16 cellular contexts compared by ENCODE assay signal in genomic region chr3:37962906-37963486, GRCh38. TPM values are rescaled to one million over a fixed set of nuclear protein-coding genes. Genes with fewer than 3 reads are reported as not detected.
DNase-seq lines count a peak whose midpoint lies in the region; ATAC-seq, FAIRE-seq and TF ChIP-seq lines count a peak whose summit lies in the region.
"Had no signal": no experiment of that assay in that cellular context is flagged by ENCODE, and none has a peak within 500 bp of the region (broad histone marks: within the 10 kb centered on the region; RNA-seq: fewer than 3 reads in every experiment).

No MANE protein-coding gene starts in this region.

- H2BK12ac ChIP-seq in H1 (ENCODE audit: low read depth, low read length) (no peak overlapping the region), mesenchymal stem cell (ENCODE audit: low read length in 2 of 2) (peak overlapping the region in 1 of 2 experiments; percentile 37)

- intact Hi-C loops in activated CD4-positive, alpha-beta T cell treated with anti-CD3 and anti-CD28 coated beads, Interleukin-2, amount 10 ng/mL, durations not matched to agents 24 days and 14 days (cut with micrococcal nuclease): no loop called here

- H4K91ac ChIP-seq in H1 (replicated peaks; ENCODE audit: insufficient read length, low read length) (no peak overlapping the region), mesenchymal stem cell (ENCODE audit: low read length) (peak overlapping the region; percentile 31)

- H3K4ac ChIP-seq in H1 (replicated peaks; ENCODE audit: insufficient read length, low read depth, low read length) (no peak overlapping the region), mesenchymal stem cell (ENCODE audit: low read depth in 1 of 2, low read length in 2 of 2) (peak overlapping the region in 1 of 2 experiments; percentile 70)

- H3K79me2 ChIP-seq in H1 (ENCODE audit: control insufficient read depth in 1 of 2, insufficient read depth in 2 of 2, low read length in 2 of 2): no peaks in the 10 kb centered on the region

- no peak overlapping the region for H3K18ac ChIP-seq in H1 (ENCODE audit: extremely low read depth, low read length)
- no peak overlapping the region for H3K18ac ChIP-seq in mesenchymal stem cell (ENCODE audit: low read depth in 1 of 2, low read length in 2 of 2)

- no peaks in the 10 kb centered on the region for H3K36me3 Mint-ChIP-seq in activated CD4-positive, alpha-beta T cell treated with anti-CD3 and anti-CD28 coated beads, Interleukin-2, amount 10 ng/mL, durations not matched to agents 24 days and 14 days (ENCODE audit: low read depth)
- H3K36me3 Mint-ChIP-seq: natural killer cell treated with Interleukin-12 subunit alpha and Interleukin-12 subunit beta and Interleukin-15 and Interleukin-18, amount 100 ng/mL, for 72 hours had no signal

- TF ChIP-seq CTCF in H1 (IDR thresholded peaks at IDR 0.05; ENCODE audit: control extremely low read depth in 1 of 3, insufficient read depth in 1 of 3, low read depth in 1 of 3, low read length in 3 of 3) (no peak), upper lobe of left lung (IDR thresholded peaks at IDR 0.05) (no peak)

- no peak overlapping the region for H2AK5ac ChIP-seq in H1 (ENCODE audit: low read depth, low read length)
- peak overlapping the region; percentile 43 for H2AK5ac ChIP-seq in mesenchymal stem cell (ENCODE audit: low read length, severe bottlenecking)

- POLR2A ChIA-PET in H1 (lab: Charles Lee; ENCODE audit: partially characterized antibody): no interaction called here

- H3K4me1 ChIP-seq in H1 (replicated peaks in 1 of 4; ENCODE audit: control insufficient read depth in 3 of 4, insufficient read depth in 4 of 4, low read length in 3 of 4) (peaks cover 0 to 14% (median 11%) of the 10 kb centered on the region in 4 experiments; a peak in 2 of 7 replicates), mesenchymal stem cell (ENCODE audit: control insufficient read depth, insufficient read depth, low read depth, low read length) (peaks cover 18% of the 10 kb centered on the region), upper lobe of left lung (peaks cover 20 to 25% (median 21%) of the 10 kb centered on the region in 4 donors), HAP-1 (no peaks in the 10 kb centered on the region; the same call in 1 of the 2 replicates)

- H2BK5ac ChIP-seq in H1 (ENCODE audit: low read depth, low read length) (no peak overlapping the region; the same call in 1 of the 2 replicates), mesenchymal stem cell (ENCODE audit: low read depth, low read length, poor library complexity, severe bottlenecking) (no peak overlapping the region)

- in situ Hi-C loops in HAP-1 (cut with MboI; ENCODE audit: low sequenced_read_pairs): no loop called here

- H4K8ac ChIP-seq in H1 (ENCODE audit: extremely low read depth, insufficient read depth, low read length): no peak overlapping the region
- peak overlapping the region; percentile 14 for H4K8ac ChIP-seq in mesenchymal stem cell (ENCODE audit: low read length)

- DNase-seq in NCI-H526 treated with DMSO at 0.1 percent for 48 hours (lab: John Stamatoyannopoulos, UW): peak; percentile 3
- no peak for DNase-seq in H1 (ENCODE audit: low read depth in 1 of 2, low spot score in 2 of 2)
- no peak for DNase-seq in mesenchymal stem cell
- no peak for DNase-seq in upper lobe of left lung
- no peak for DNase-seq in activated CD4-positive, alpha-beta T cell treated with anti-CD3 and anti-CD28 coated beads, Interleukin-2, amount 10 ng/mL, durations not matched to agents 24 days and 14 days
- DNase-seq in HAP-1 (ENCODE audit: low spot score in 2 of 2): no peak
- no peak for DNase-seq in NCI-H2029 treated with DMSO at 0.1 percent for 48 hours (lab: John Stamatoyannopoulos, UW)
- DNase-seq: activated CD4-positive, alpha-beta T cell treated with anti-CD3 and anti-CD28 coated beads, Interleukin-2, amount 50 U/mL, for 4 hours; activated effector memory CD4-positive, alpha-beta T cell treated with Interleukin-2 at 50 U/mL for 16 hours; NCI-H187 treated with DMSO at 0.1 percent for 48 hours; NCI-H82 had no signal

- H3K27me3 ChIP-seq in H1 (replicated peaks in 1 of 4; ENCODE audit: control insufficient read depth in 3 of 4, extremely low read depth in 1 of 4, insufficient read depth in 3 of 4, low read length in 3 of 4) (no peaks in the 10 kb centered on the region), mesenchymal stem cell (ENCODE audit: control insufficient read depth in 1 of 2, insufficient read depth in 1 of 2, low read length in 2 of 2) (no peaks in the 10 kb centered on the region), upper lobe of left lung (no peaks in the 10 kb centered on the region), HAP-1 (ENCODE audit: low read depth) (no peaks in the 10 kb centered on the region)
- H3K27me3 ChIP-seq: cardiac muscle cell had no signal

- no peak overlapping the region for H3K27ac Mint-ChIP-seq in activated CD4-positive, alpha-beta T cell treated with anti-CD3 and anti-CD28 coated beads, Interleukin-2, amount 10 ng/mL, durations not matched to agents 24 days and 14 days
- H3K27ac Mint-ChIP-seq: natural killer cell treated with Interleukin-12 subunit alpha and Interleukin-12 subunit beta and Interleukin-15 and Interleukin-18, amount 100 ng/mL, for 72 hours had no signal

- H2BK20ac ChIP-seq in H1 (ENCODE audit: low read length): no peak overlapping the region

- peaks cover 0 to 2% of the 10 kb centered on the region in 2 experiments for H4K20me1 ChIP-seq in H1 (replicated peaks in 1 of 2; ENCODE audit: control insufficient read depth in 1 of 2, insufficient read depth in 2 of 2, low read length in 2 of 2)

- no peaks in the 10 kb centered on the region for H3K23me2 ChIP-seq in H1 (ENCODE audit: low read depth, low read length)

- peak overlapping the region; percentile 69; the same call in 1 of the 2 replicates for H3K27ac ChIP-seq in H1 (ENCODE audit: low read depth, low read length)
- peak overlapping the region; percentile 30 for H3K27ac ChIP-seq in mesenchymal stem cell (ENCODE audit: low read length, poor library complexity, severe bottlenecking)
- peak overlapping the region in 3 of 4 donors; percentile 5 to 49 (median 13) for H3K27ac ChIP-seq in upper lobe of left lung
- H3K27ac ChIP-seq: cardiac muscle cell, KMS-11 had no signal

- no peak overlapping the region for H3K56ac ChIP-seq in H1 (replicated peaks; ENCODE audit: insufficient read length, low read depth, low read length)

- CTCF ChIA-PET in H1 (lab: Charles Lee; ENCODE audit: partially characterized antibody): interaction anchor here (0.7 to 7.2 kb wide), 5 partner anchors 12 to 510 kb away, joined by 3 to 60 read pairs (median 4); no protein-coding TSS in a partner anchor

- no peak overlapping the region for H2AFZ ChIP-seq in H1 (ENCODE audit: low read length)
- H2AFZ ChIP-seq in mesenchymal stem cell (ENCODE audit: low read depth, low read length): no peak overlapping the region

- no peak overlapping the region for H3K4me3 ChIP-seq in H1 (ENCODE audit: extremely low read depth in 1 of 4, insufficient read depth in 2 of 4, low read depth in 3 of 4, low read length in 4 of 4)
- H3K4me3 ChIP-seq in mesenchymal stem cell (ENCODE audit: insufficient read depth in 1 of 2, low read depth in 1 of 2, low read length in 2 of 2): no peak overlapping the region
- no peak overlapping the region for H3K4me3 ChIP-seq in upper lobe of left lung
- no peak overlapping the region for H3K4me3 ChIP-seq in HAP-1
- H3K4me3 ChIP-seq: cardiac muscle cell had no signal

- H2BK120ac ChIP-seq in H1 (replicated peaks; ENCODE audit: low read depth, low read length): no peak overlapping the region
- no peak overlapping the region for H2BK120ac ChIP-seq in mesenchymal stem cell (ENCODE audit: low read depth, low read length)

- no peaks in the 10 kb centered on the region for H3K9me3 ChIP-seq in H1 (ENCODE audit: insufficient read depth in 2 of 2, low read depth in 1 of 2, low read length in 1 of 2)
- no peaks in the 10 kb centered on the region for H3K9me3 ChIP-seq in mesenchymal stem cell (ENCODE audit: control insufficient read depth, low read length)
- no peaks in the 10 kb centered on the region for H3K9me3 ChIP-seq in upper lobe of left lung
- H3K9me3 ChIP-seq in HAP-1: no peaks in the 10 kb centered on the region

- H3K14ac ChIP-seq in H1 (ENCODE audit: insufficient read length): no peak overlapping the region
- no peak overlapping the region for H3K14ac ChIP-seq in mesenchymal stem cell (ENCODE audit: low read length in 2 of 2)

- FAIRE-seq in H1 (lab: Jason Lieb, UNC): no peak
- FAIRE-seq: D721Med had no signal

- WGBS in H1 (ENCODE audit: extremely low coverage in 1 of 2, insufficient coverage in 1 of 2, insufficient read length in 1 of 2, insufficient replicate concordance in 2 of 2, low coverage in 1 of 2, low lambda C conversion rate in 2 of 2, missing lambda C conversion rate in 1 of 2), 2 experiments: 79% methylated on average over 6 of the region's 6 CpGs; no CpG with 5 or more reads in 1 of the 2 experiments
- WGBS in mesenchymal stem cell: 93% methylated on average over 5 of the region's 6 CpGs
- WGBS in upper lobe of left lung, 2 donors: 67 to 70% methylated on average over 6 of the region's 6 CpGs

- H3K4me2 ChIP-seq in H1 (ENCODE audit: insufficient read depth in 1 of 2, low read depth in 2 of 2, low read length in 2 of 2) (no peak overlapping the region; a peak in 1 of 4 replicates), mesenchymal stem cell (ENCODE audit: low read length, poor library complexity, severe bottlenecking) (no peak overlapping the region)
- H3K4me2 ChIP-seq: KMS-11 had no signal

- no peaks in the 10 kb centered on the region for H3K4me1 Mint-ChIP-seq in activated CD4-positive, alpha-beta T cell treated with anti-CD3 and anti-CD28 coated beads, Interleukin-2, amount 10 ng/mL, durations not matched to agents 24 days and 14 days

- no peaks in the 10 kb centered on the region for H3K79me1 ChIP-seq in H1 (ENCODE audit: low read depth, low read length)
- H3K79me1 ChIP-seq in mesenchymal stem cell (replicated peaks; ENCODE audit: low read length, poor library complexity, severe bottlenecking): peaks cover 15% of the 10 kb centered on the region

- TF ChIP-seq POLR2A in H1 (IDR thresholded peaks at IDR 0.05; ENCODE audit: control extremely low read depth in 1 of 2, low read depth in 2 of 2, low read length in 2 of 2): no peak
- no peak for TF ChIP-seq POLR2A in upper lobe of left lung (IDR thresholded peaks at IDR 0.05)

- H3K27me3 Mint-ChIP-seq in activated CD4-positive, alpha-beta T cell treated with anti-CD3 and anti-CD28 coated beads, Interleukin-2, amount 10 ng/mL, durations not matched to agents 24 days and 14 days: peaks cover 2% of the 10 kb centered on the region

- no peak overlapping the region for H4K5ac ChIP-seq in H1 (ENCODE audit: insufficient read length, low read depth, low read length)

- H2BK15ac ChIP-seq in H1 (ENCODE audit: low read length) (no peak overlapping the region), mesenchymal stem cell (ENCODE audit: low read depth, poor library complexity, severe bottlenecking) (no peak overlapping the region)

- H3K4me3 Mint-ChIP-seq in activated CD4-positive, alpha-beta T cell treated with anti-CD3 and anti-CD28 coated beads, Interleukin-2, amount 10 ng/mL, durations not matched to agents 24 days and 14 days: no peak overlapping the region
- H3K4me3 Mint-ChIP-seq: natural killer cell treated with Interleukin-12 subunit alpha and Interleukin-12 subunit beta and Interleukin-15 and Interleukin-18, amount 100 ng/mL, for 72 hours had no signal

- no peak for TF ChIP-seq RAD21 in H1 (IDR thresholded peaks at IDR 0.05 in 1 of 2, conservative IDR thresholded peaks at IDR 0.05 in 1 of 2; ENCODE audit: low read depth in 2 of 2, low read length in 2 of 2)

- no peak overlapping the region for H3K23ac ChIP-seq in H1 (ENCODE audit: insufficient read length)
- H3K23ac ChIP-seq in mesenchymal stem cell (ENCODE audit: low read length in 2 of 2): no peak overlapping the region

- no peak for TF ChIP-seq EP300 in H1 (IDR thresholded peaks at IDR 0.05; ENCODE audit: borderline replicate concordance in 1 of 2, low read depth in 2 of 2, low read length in 2 of 2)
- TF ChIP-seq EP300 in upper lobe of left lung (IDR thresholded peaks at IDR 0.05): no peak

- no peak for ATAC-seq in upper lobe of left lung (ENCODE audit: low FRiP score in 2 of 2)
- ATAC-seq: esophagus mucosa; natural killer cell treated with Interleukin-12 subunit alpha and Interleukin-12 subunit beta and Interleukin-15 and Interleukin-18, amount 100 ng/mL, for 72 hours had no signal

- no peaks in the 10 kb centered on the region for H3K9me3 Mint-ChIP-seq in activated CD4-positive, alpha-beta T cell treated with anti-CD3 and anti-CD28 coated beads, Interleukin-2, amount 10 ng/mL, durations not matched to agents 24 days and 14 days
- H3K9me3 Mint-ChIP-seq: natural killer cell treated with Interleukin-12 subunit alpha and Interleukin-12 subunit beta and Interleukin-15 and Interleukin-18, amount 100 ng/mL, for 72 hours had no signal

- H3K9ac ChIP-seq in H1 (replicated peaks in 1 of 4; ENCODE audit: extremely low read depth in 1 of 4, low read depth in 3 of 4, low read length in 3 of 4) (no peak overlapping the region; a peak in 1 of 7 replicates), mesenchymal stem cell (ENCODE audit: low read length) (peak overlapping the region; percentile 57)
- H3K9ac ChIP-seq: KMS-11 had no signal

- H3K36me3 ChIP-seq in H1 (ENCODE audit: control insufficient read depth in 2 of 4, insufficient read depth in 4 of 4, low read length in 3 of 4) (no peaks in the 10 kb centered on the region; a peak in 1 of 8 replicates), mesenchymal stem cell (ENCODE audit: control insufficient read depth in 1 of 2, insufficient read depth in 2 of 2, low read depth in 1 of 2, low read length in 2 of 2) (peaks cover 3 to 18% of the 10 kb centered on the region in 2 experiments), upper lobe of left lung (no peaks in the 10 kb centered on the region), HAP-1 (replicated peaks) (no peaks in the 10 kb centered on the region)
- H3K36me3 ChIP-seq: cardiac muscle cell had no signal

RNA-seq across cellular contexts. Expression of gene VILL, which starts 27.6 kb away (rescaled TPM):
- total RNA-seq in H1 (2021; fragmentation: NEBNext Ultra II Directional; extraction: Animal tissue kit (Norgen Biotek cat#: 25700)): 4.1 and 4.6 TPM in 2 replicates
- polyA plus RNA-seq in H1 (2011; rRNA removed): 4.2 and 7.4 TPM in 2 replicates
- polyA plus RNA-seq in H1 (2011; cell fraction: cytosol; rRNA removed): 5.9 TPM
- 20.0 TPM for polyA plus RNA-seq in H1 (2011; cell fraction: nucleus; rRNA removed)
- polyA plus RNA-seq in H1 (2012, experiment 1 of 2): 2.4 to 5.7 TPM (median 4.2 TPM) in 4 replicates
- polyA plus RNA-seq in H1 (2012, experiment 2 of 2): 3.4 TPM
- polyA plus RNA-seq in H1 (2013, experiment 1 of 2): 1.4 TPM
- polyA plus RNA-seq in H1 (2013, experiment 2 of 2): 1.5 TPM
- 7.7 and 8.0 TPM in 2 replicates for polyA minus RNA-seq in H1 (2011; rRNA and poly(A)+ RNA removed)
- 2.5 TPM for polyA minus RNA-seq in H1 (2011; cell fraction: cytosol; rRNA and poly(A)+ RNA removed)
- 11.4 TPM for polyA minus RNA-seq in H1 (2011; cell fraction: nucleus; rRNA and poly(A)+ RNA removed)
- polyA plus RNA-seq in mesenchymal stem cell (2013, experiment 1 of 2): 0.98 TPM
- 1.0 TPM for polyA plus RNA-seq in mesenchymal stem cell (2013, experiment 2 of 2)
- 10 to 100 TPM in 5 of 6 donors, 1 to 10 TPM in 1; 5.6 to 41.9 (median 19.0) TPM for total RNA-seq in upper lobe of left lung
- 11.4 and 12.8 TPM in 2 replicates for total RNA-seq in activated CD4-positive, alpha-beta T cell treated with anti-CD3 and anti-CD28 coated beads, Interleukin-2, amount 10 ng/mL, durations not matched to agents 24 days and 14 days

Comparison
In these comparisons a context has a peak if more than half of its experiments do, and no peak if none do; other contexts are left out.
1. H3K27ac ChIP-seq: peak in every context shown above with its lines; median percentile 69 in H1; 30 in mesenchymal stem cell; 13 in upper lobe of left lung.